Comparison of ENCODE assay signal across 21 cellular contexts in genomic region chr10:90313548-90314325, GRCh38.
A peak's percentile ranks its signal among the peaks of the same experiment; 100 is the strongest.
DNase-seq lines count a peak whose midpoint lies in the region; ATAC-seq, FAIRE-seq and TF ChIP-seq lines count a peak whose summit lies in the region.
"Had no signal": no experiment of that assay in that cellular context is flagged by ENCODE, and none has a peak within 500 bp of the region (broad histone marks: within the 10 kb centered on the region; RNA-seq: fewer than 3 reads in every experiment).

No MANE protein-coding gene starts in this region.

- FAIRE-seq in keratinocyte (lab: Jason Lieb, UNC), result peak; percentile 68
- FAIRE-seq: GM12878 had no signal

- in situ Hi-C loops in IMR-90 (cut with MboI; ENCODE audit: low sequenced_read_pairs), result no loop called here

- H3K79me2 ChIP-seq in keratinocyte (ENCODE audit: control insufficient read depth, insufficient read depth, low read length), result no peaks in the 10 kb centered on the region

- no peak overlapping the region for H2AFZ ChIP-seq in IMR-90 (replicated peaks; ENCODE audit: low read length, poor library complexity)
- H2AFZ ChIP-seq in keratinocyte (ENCODE audit: control insufficient read depth, low read length), result no peak overlapping the region

- no peaks in the 10 kb centered on the region for H3K36me3 ChIP-seq in A673 (ENCODE audit: insufficient read depth, low read length, poor library complexity, severe bottlenecking)
- H3K36me3 ChIP-seq in IMR-90 (ENCODE audit: control insufficient read depth, insufficient read depth, low read length), result no peaks in the 10 kb centered on the region
- H3K36me3 ChIP-seq in keratinocyte (ENCODE audit: control insufficient read depth in 2 of 2, extremely low read depth in 1 of 2, insufficient read depth in 2 of 2, low read length in 2 of 2), result no peaks in the 10 kb centered on the region
- H3K36me3 ChIP-seq: prostate gland had no signal

- H3K27ac ChIP-seq in A673 (ENCODE audit: low read depth, low read length, poor library complexity, severe bottlenecking), result no peak overlapping the region
- no peak overlapping the region for H3K27ac ChIP-seq in IMR-90 (ENCODE audit: insufficient read depth, low read length)
- H3K27ac ChIP-seq in keratinocyte (ENCODE audit: control insufficient read depth, insufficient read depth, low read length), result peak overlapping the region; percentile 51
- H3K27ac ChIP-seq: C4-2B, dorsolateral prefrontal cortex, prostate gland had no signal

- no peak overlapping the region for H3K4me3 Mint-ChIP-seq in nephron progenitor cell
- H3K4me3 Mint-ChIP-seq: activated CD4-positive, alpha-beta T cell treated with anti-CD3 and anti-CD28 coated beads for 36 hours; activated CD8-positive, alpha-beta memory T cell treated with anti-CD3 and anti-CD28 coated beads, Interleukin-2, amount 10 ng/mL, durations not matched to agents 7 days and 5 days; activated naive CD8-positive, alpha-beta T cell treated with anti-CD3 and anti-CD28 coated beads, Interleukin-2, amount 50 U/mL, for 24 hours; IgD-negative memory B cell; nephron had no signal

- no peak overlapping the region for H2BK5ac ChIP-seq in IMR-90 (ENCODE audit: low read depth, low read length, poor library complexity, severe bottlenecking)

- intact Hi-C loops in A673 (cut with micrococcal nuclease; ENCODE audit: unreplicated experiment) (no loop called here), IMR-90 (cut with micrococcal nuclease) (no loop called here)

- H4K20me1 ChIP-seq in IMR-90 (ENCODE audit: insufficient read depth, low read length), result no peaks in the 10 kb centered on the region
- no peaks in the 10 kb centered on the region for H4K20me1 ChIP-seq in keratinocyte (ENCODE audit: control insufficient read depth, extremely low read depth, insufficient read depth, low read length)

- no peak overlapping the region for H3K56ac ChIP-seq in IMR-90 (ENCODE audit: extremely low read depth, insufficient read depth, low read length)

- no peak overlapping the region for H3K18ac ChIP-seq in IMR-90 (ENCODE audit: low read depth, low read length)

- TF ChIP-seq CTCF in A673 (conservative IDR thresholded peaks at IDR 0.05; ENCODE audit: low read depth, low read length), result no peak
- TF ChIP-seq CTCF in IMR-90 (conservative IDR thresholded peaks at IDR 0.05; ENCODE audit: low read depth, low read length), result no peak
- no peak for TF ChIP-seq CTCF in keratinocyte (optimal IDR thresholded peaks at IDR 0.05 in 1 of 3, IDR thresholded peaks at IDR 0.05 in 1 of 3, conservative IDR thresholded peaks at IDR 0.05 in 1 of 3; ENCODE audit: extremely low read depth in 1 of 3, insufficient read depth in 2 of 3, low read length in 3 of 3)
- TF ChIP-seq CTCF in nephron progenitor cell (IDR thresholded peaks at IDR 0.05), result no peak

- H3K4me2 ChIP-seq in IMR-90 (ENCODE audit: low read depth, low read length) (no peak overlapping the region), keratinocyte (ENCODE audit: control insufficient read depth, extremely low read depth, insufficient read depth, low read depth, low read length) (peak overlapping the region; percentile 58)

- no peak overlapping the region for H2BK15ac ChIP-seq in IMR-90 (ENCODE audit: low read depth, low read length)

- no peak overlapping the region for H2AK9ac ChIP-seq in IMR-90 (replicated peaks; ENCODE audit: low read depth, low read length, poor library complexity)

- H2AK5ac ChIP-seq in IMR-90 (ENCODE audit: low read depth, low read length), result no peak overlapping the region

- no peak overlapping the region for H3K27ac Mint-ChIP-seq in nephron progenitor cell
- H3K27ac Mint-ChIP-seq: activated CD4-positive, alpha-beta T cell treated with anti-CD3 and anti-CD28 coated beads for 36 hours; activated CD8-positive, alpha-beta memory T cell treated with anti-CD3 and anti-CD28 coated beads, Interleukin-2, amount 10 ng/mL, durations not matched to agents 7 days and 5 days; activated naive CD8-positive, alpha-beta T cell treated with anti-CD3 and anti-CD28 coated beads, Interleukin-2, amount 50 U/mL, for 24 hours; activated T-helper 2 cell treated with anti-CD3 and anti-CD28 coated beads, Interferon-gamma antibody, Interleukin-2, Interleukin-4, amounts not matched to agents 10 μg/mL and 5 μg/mL and 100 μg/mL, durations not matched to agents 14 hours and 24 hours and 36 hours had no signal

- H4K5ac ChIP-seq in IMR-90 (ENCODE audit: low read depth, low read length), result no peak overlapping the region

- dilution Hi-C loops in IMR-90 (cut with HindIII; ENCODE audit: low sequenced_read_pairs, unreplicated experiment) (no loop called here), keratinocyte (cut with MboI; ENCODE audit: extremely low pct_ligation_motif_present, low sequenced_read_pairs) (no loop called here)

- BruUV-seq in A673 (replicated peaks; lab: Mats Ljungman, UMichigan) (no TSS peak), IMR-90 (replicated peaks; lab: Mats Ljungman, UMichigan) (no TSS peak)

- no peaks in the 10 kb centered on the region for H3K36me3 Mint-ChIP-seq in nephron progenitor cell (ENCODE audit: low read depth)
- H3K36me3 Mint-ChIP-seq: activated CD8-positive, alpha-beta memory T cell treated with anti-CD3 and anti-CD28 coated beads, Interleukin-2, amount 10 ng/mL, durations not matched to agents 7 days and 5 days had no signal

- no peak for TF ChIP-seq POLR2A in IMR-90 (IDR thresholded peaks at IDR 0.05; ENCODE audit: low read depth, low read length)

- H3K4me3 ChIP-seq in A673 (ENCODE audit: low read depth, low read length, poor library complexity, severe bottlenecking) (no peak overlapping the region), IMR-90 (ENCODE audit: insufficient read depth, low read depth, low read length) (no peak overlapping the region), keratinocyte (ENCODE audit: control insufficient read depth in 2 of 3, extremely low read depth in 1 of 3, insufficient read depth in 2 of 3, low read depth in 1 of 3, low read length in 3 of 3) (peak overlapping the region in 1 of 3 experiments; percentile 31)
- H3K4me3 ChIP-seq: dorsolateral prefrontal cortex, GM12878, prostate gland had no signal

- POLR2A ChIA-PET in A673 (lab: Charles Lee; ENCODE audit: low non-redundant PET), result no interaction called here
- POLR2A ChIA-PET in IMR-90 (lab: Charles Lee; ENCODE audit: unreplicated experiment), result no interaction called here

- H3K9me3 ChIP-seq in A673 (ENCODE audit: low read depth, low read length, poor library complexity, severe bottlenecking) (no peaks in the 10 kb centered on the region), IMR-90 (ENCODE audit: control insufficient read depth, insufficient read depth, low read length) (no peaks in the 10 kb centered on the region), keratinocyte (ENCODE audit: control insufficient read depth, low read depth, low read length) (no peaks in the 10 kb centered on the region)
- H3K9me3 ChIP-seq: prostate gland had no signal

- peaks cover 5% of the 10 kb centered on the region for H3K4me1 Mint-ChIP-seq in nephron progenitor cell
- H3K4me1 Mint-ChIP-seq: activated CD4-positive, alpha-beta T cell treated with anti-CD3 and anti-CD28 coated beads for 36 hours; activated CD8-positive, alpha-beta memory T cell treated with anti-CD3 and anti-CD28 coated beads, Interleukin-2, amount 10 ng/mL, durations not matched to agents 7 days and 5 days; IgD-negative memory B cell had no signal

- H3K9ac ChIP-seq in IMR-90 (ENCODE audit: low read depth, low read length) (no peak overlapping the region), keratinocyte (ENCODE audit: control insufficient read depth, extremely low read depth, insufficient read depth, low read length) (no peak overlapping the region)

- no peak for TF ChIP-seq RAD21 in IMR-90 (IDR thresholded peaks at IDR 0.05; ENCODE audit: low read length)

- H2BK20ac ChIP-seq in IMR-90 (ENCODE audit: low read depth, low read length), result no peak overlapping the region

- H3K27me3 ChIP-seq in A673 (replicated peaks; ENCODE audit: insufficient read depth, low read depth, low read length, poor library complexity) (peaks cover 5% of the 10 kb centered on the region), IMR-90 (ENCODE audit: control insufficient read depth, insufficient read depth, low read length) (no peaks in the 10 kb centered on the region), keratinocyte (ENCODE audit: control insufficient read depth, extremely low read depth, insufficient read depth, low read length) (no peaks in the 10 kb centered on the region)
- H3K27me3 ChIP-seq: dorsolateral prefrontal cortex had no signal

- no peak overlapping the region for H3K4ac ChIP-seq in IMR-90 (ENCODE audit: low read depth, low read length)

- no peak for ATAC-seq in IMR-90 (ENCODE audit: low read depth)
- ATAC-seq in left lobe of liver, result no peak
- ATAC-seq: activated CD4-positive, alpha-beta T cell treated with anti-CD3 and anti-CD28 coated beads for 36 hours; activated CD8-positive, alpha-beta memory T cell treated with anti-CD3 and anti-CD28 coated beads, Interleukin-2, amount 10 ng/mL, durations not matched to agents 7 days and 5 days; activated naive CD8-positive, alpha-beta T cell treated with anti-CD3 and anti-CD28 coated beads, Interleukin-2, amount 50 U/mL, for 24 hours; GM12878 had no signal

- no peak overlapping the region for H2BK120ac ChIP-seq in IMR-90 (ENCODE audit: low read depth, low read length)

- no peak overlapping the region for H3K14ac ChIP-seq in IMR-90 (replicated peaks; ENCODE audit: low read depth, low read length)

- H3K9me3 Mint-ChIP-seq in nephron progenitor cell, result peaks cover 10% of the 10 kb centered on the region

- H3K4me1 ChIP-seq in A673 (ENCODE audit: insufficient read depth, low read length, poor library complexity, severe bottlenecking), result peaks cover 3% of the 10 kb centered on the region
- peaks cover 2% of the 10 kb centered on the region; the same call in 1 of the 2 replicates for H3K4me1 ChIP-seq in IMR-90 (ENCODE audit: control insufficient read depth, insufficient read depth, low read length)
- H3K4me1 ChIP-seq in keratinocyte (ENCODE audit: control insufficient read depth, extremely low read depth, insufficient read depth, low read length), result peaks cover 21% of the 10 kb centered on the region
- H3K4me1 ChIP-seq: prostate gland had no signal

- H3K9me1 ChIP-seq in IMR-90 (ENCODE audit: insufficient read depth, low read length) (no peaks in the 10 kb centered on the region; the same call in 1 of the 2 replicates), keratinocyte (ENCODE audit: control insufficient read depth, extremely low read depth, insufficient read depth, low read length) (no peaks in the 10 kb centered on the region)

- peaks cover 3% of the 10 kb centered on the region for H3K27me3 Mint-ChIP-seq in nephron progenitor cell (ENCODE audit: low read depth, poor library complexity)
- H3K27me3 Mint-ChIP-seq: activated CD8-positive, alpha-beta memory T cell treated with anti-CD3 and anti-CD28 coated beads, Interleukin-2, amount 10 ng/mL, durations not matched to agents 7 days and 5 days had no signal

- WGBS in IMR-90 (ENCODE audit: extremely low coverage in 2 of 2, insufficient read length in 1 of 2), 2 experiments, result no CpG with 5 or more reads among the region's 3 CpGs

- no peak overlapping the region for H4K8ac ChIP-seq in IMR-90 (ENCODE audit: low read depth in 2 of 2, low read length in 2 of 2)

- DNase-seq in A673 (ENCODE audit: low spot score) (peak; percentile 35), IMR-90 (peak; percentile 25), amniotic epithelial cell (ENCODE audit: low read depth) (peak; percentile 47), keratinocyte (ENCODE audit: low read depth, low spot score) (peak; percentile 36), NCI-H2227 (lab: John Stamatoyannopoulos, UW; ENCODE audit: unreplicated experiment) (no peak), HK-2 (ENCODE audit: unreplicated experiment) (no peak), nephron progenitor cell (no peak), left lobe of liver (ENCODE audit: low spot score) (no peak)
- DNase-seq: activated CD4-positive, alpha-beta T cell treated with anti-CD3 and anti-CD28 coated beads for 36 hours; activated CD8-positive, alpha-beta memory T cell treated with anti-CD3 and anti-CD28 coated beads, Interleukin-2, amount 10 ng/mL, durations not matched to agents 7 days and 5 days; activated naive CD8-positive, alpha-beta T cell treated with anti-CD3 and anti-CD28 coated beads, Interleukin-2, amount 50 U/mL, for 24 hours; dorsolateral prefrontal cortex; head of caudate nucleus; NCI-H1694; NK-92 treated with Interleukin-12 subunit alpha and Interleukin-12 subunit beta, amount 100 ng/mL, for 24 hours had no signal

- CTCF ChIA-PET in A673 (lab: Charles Lee) (no interaction called here), IMR-90 (lab: Yijun Ruan, JAX) (interaction anchor here (0.6 kb wide), 1 partner anchor 19 kb away, joined by 6 read pairs; no protein-coding TSS in a partner anchor)

- no peaks in the 10 kb centered on the region for H3K79me1 ChIP-seq in IMR-90 (ENCODE audit: low read depth in 1 of 2, low read length in 2 of 2)

- H3K23ac ChIP-seq in IMR-90 (ENCODE audit: low read depth, low read length), result no peak overlapping the region

- no peak overlapping the region for H4K91ac ChIP-seq in IMR-90 (ENCODE audit: insufficient read depth, low read depth, low read length)

Comparison
In these comparisons a context has a peak if more than half of its experiments do, and no peak if none do; other contexts are left out.
1. DNase-seq: peak in A673 (single experiment), IMR-90 (single experiment), amniotic epithelial cell (single experiment) and keratinocyte (single experiment); none in NCI-H2227 (single experiment), HK-2 (single experiment), nephron progenitor cell (single experiment) and left lobe of liver (single experiment).